In the genomic region with DNA sequence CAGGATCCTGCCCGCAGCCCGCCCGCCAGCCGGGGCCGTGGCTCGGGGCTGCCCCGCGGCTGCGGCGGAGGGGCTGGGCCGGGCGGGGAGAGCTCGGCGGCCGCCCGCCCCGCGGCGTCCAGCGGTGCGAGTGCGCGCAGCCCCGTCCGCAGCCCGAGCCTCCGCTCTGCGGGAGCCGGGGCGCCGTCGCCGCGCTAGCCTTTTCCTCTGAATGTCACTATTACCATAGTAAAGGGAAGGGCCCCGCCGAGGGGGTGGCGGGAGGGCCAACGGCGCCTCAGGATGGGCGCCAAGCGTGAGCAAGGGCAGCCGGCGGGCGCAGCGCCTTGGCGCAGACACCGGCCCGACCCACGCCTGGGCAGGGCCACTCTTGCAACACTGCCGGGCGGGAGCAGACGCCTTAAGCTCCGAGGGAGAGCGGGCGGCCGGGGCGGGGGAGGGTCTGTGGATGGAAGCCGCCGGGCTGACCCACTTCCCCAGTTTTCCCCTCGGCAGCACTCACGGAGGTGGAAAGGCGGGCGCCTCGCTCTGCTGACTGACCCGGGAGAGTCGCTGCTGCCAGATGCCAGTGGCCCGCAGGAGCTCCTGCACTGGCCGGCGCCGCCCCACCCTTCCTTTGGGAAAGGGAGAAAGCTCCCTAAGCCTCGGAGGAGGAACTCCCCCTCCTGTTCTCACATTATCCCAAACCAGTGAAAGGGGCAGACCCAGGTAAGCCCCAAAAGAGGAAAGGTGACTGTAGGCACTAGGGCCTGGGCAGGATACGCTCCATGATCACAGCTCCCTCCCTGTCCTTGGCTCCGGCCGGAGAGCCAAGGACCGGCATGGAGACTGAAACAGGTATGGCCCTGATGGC, we compare ENCODE assay signal across 7 cellular contexts.
A peak's percentile ranks its signal among the peaks of the same experiment; 100 is the strongest.
DNase-seq lines count a peak whose midpoint lies in the region; ATAC-seq lines count a peak whose summit lies in the region.

No MANE protein-coding gene starts in this region.

- no peaks in the 10 kb centered on the region for H3K9me3 Mint-ChIP-seq in activated T-cell treated with anti-CD3 and anti-CD28 coated beads, Interleukin-2, amount 50 U/mL, for 4 hours

- peak; percentile 80 for DNase-seq in GM03348 (ENCODE audit: low spot score)
- DNase-seq in NCI-H128 (lab: John Stamatoyannopoulos, UW; ENCODE audit: unreplicated experiment), result peak; percentile 21
- DNase-seq in activated T-cell treated with anti-CD3 and anti-CD28 coated beads, Interleukin-2, amount 50 U/mL, for 4 hours, result no peak
- DNase-seq in globus pallidus (ENCODE audit: low spot score), result peak; percentile 52
- DNase-seq in nucleus accumbens (lab: John Stamatoyannopoulos, UW), result peak in 52 of 56 donors; percentile 3 to 78 (median 38)
- DNase-seq in NAMALWA (ENCODE audit: low spot score), result no peak

- peak; percentile 44 to 53 for ATAC-seq in activated T-cell treated with anti-CD3 and anti-CD28 coated beads, Interleukin-2, amount 50 U/mL, for 4 hours
- no peak for ATAC-seq in GM19395 (IDR thresholded peaks at IDR 0.05; ENCODE audit: unreplicated experiment)

- H3K4me3 Mint-ChIP-seq in activated T-cell treated with anti-CD3 and anti-CD28 coated beads, Interleukin-2, amount 50 U/mL, for 4 hours, result no peak overlapping the region

- peaks cover 54% of the 10 kb centered on the region for H3K27me3 Mint-ChIP-seq in activated T-cell treated with anti-CD3 and anti-CD28 coated beads, Interleukin-2, amount 50 U/mL, for 4 hours (ENCODE audit: low read depth)

- no peaks in the 10 kb centered on the region for H3K36me3 Mint-ChIP-seq in activated T-cell treated with anti-CD3 and anti-CD28 coated beads, Interleukin-2, amount 50 U/mL, for 4 hours (ENCODE audit: insufficient read depth)

- peaks cover 14% of the 10 kb centered on the region for H3K4me1 Mint-ChIP-seq in activated T-cell treated with anti-CD3 and anti-CD28 coated beads, Interleukin-2, amount 50 U/mL, for 4 hours (ENCODE audit: low read depth)

Comparison
In these comparisons a context has a peak if more than half of its experiments do, and no peak if none do; other contexts are left out.
1. DNase-seq: peak in GM03348 (single experiment), NCI-H128 (single experiment), globus pallidus (single experiment) and nucleus accumbens (52 of 56); none in activated T-cell treated with anti-CD3 and anti-CD28 coated beads, Interleukin-2, amount 50 U/mL, for 4 hours (single experiment) and NAMALWA (single experiment).